Comparison of ENCODE assay signal across 1 cellular context in the genomic region with DNA sequence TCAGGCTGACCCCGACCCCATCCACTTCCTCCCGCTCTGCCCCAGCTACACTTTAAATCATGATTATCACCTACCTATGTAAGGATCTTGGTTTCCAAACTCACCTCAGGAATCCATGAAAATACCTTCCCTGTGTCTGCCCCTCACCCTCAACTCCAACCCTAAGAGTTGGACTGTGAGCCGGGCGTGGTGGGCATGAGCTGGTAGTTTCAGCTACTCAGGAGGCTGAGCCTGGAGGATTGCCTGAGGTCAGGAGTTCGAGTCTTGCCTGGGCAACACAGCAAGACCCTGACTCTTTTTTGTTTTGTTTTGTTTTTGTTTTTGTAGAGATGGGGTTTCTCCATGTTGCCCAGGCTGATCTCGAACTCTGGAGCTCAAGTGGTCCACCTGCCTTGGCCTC.
TF ChIP-seq lines count a peak whose summit lies in the region.

No MANE protein-coding gene starts in this region.

TF ChIP-seq in K562, 482 proteins besides CTCF, POLR2A, EP300 and RAD21:
- TF ChIP-seq ZNF280A (IDR thresholded peaks at IDR 0.05; ENCODE audit: low read depth, partially characterized antibody) (no peak), ZNF121 (CRISPR knock-in tag; conservative IDR thresholded peaks at IDR 0.05) (0 out of 2 replicates have a peak, but pooled peaks have one; percentile 32)
TF ChIP-seq in K562: peak in this region for 1.
